In the genomic region with DNA sequence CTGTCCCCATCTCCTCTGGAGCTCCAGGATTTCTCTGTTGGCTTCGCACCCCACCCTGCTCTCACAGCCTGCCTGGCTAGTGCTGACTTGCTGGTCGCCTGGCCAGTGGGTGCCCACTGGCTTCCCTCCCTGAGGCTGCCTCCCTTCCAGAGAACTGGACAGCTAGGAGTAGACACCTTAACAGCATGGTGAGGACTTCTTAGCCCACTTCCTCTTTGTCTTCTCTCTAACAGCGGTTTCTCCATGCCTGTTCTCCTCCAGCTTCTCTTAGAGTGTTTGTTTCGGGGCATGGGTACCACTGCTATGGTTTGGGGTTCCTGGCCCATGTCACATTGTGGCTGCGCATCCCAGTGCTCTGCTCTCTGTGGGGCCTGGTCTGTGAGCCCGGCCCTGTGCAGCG, we compare ENCODE assay signal across 17 cellular contexts.
"Had no signal": no experiment of that assay in that cellular context is flagged by ENCODE, and none has a peak within 500 bp of the region (broad histone marks: within the 10 kb centered on the region; RNA-seq: fewer than 3 reads in every experiment).

No MANE protein-coding gene starts in this region.

- H3K27me3 ChIP-seq: adrenal gland, esophagus squamous epithelium, heart right ventricle, thyroid gland had no signal

- H3K27ac ChIP-seq: adrenal gland, esophagus squamous epithelium, parathyroid adenoma, thyroid gland, VCaP had no signal

- H3K4me3 Mint-ChIP-seq: activated T-helper 1 cell treated with anti-CD3 and anti-CD28 coated beads, Interleukin-12 subunit alpha, Interleukin-12 subunit beta, Interleukin-2, Interleukin-4 antibody, amounts not matched to agents 30 ng/mL and 10 ng/mL and 1 ng/mL, durations not matched to agents 14 hours and 24 hours and 36 hours; naive thymus-derived CD8-positive, alpha-beta T cell had no signal

- H3K9me3 ChIP-seq: adrenal gland, esophagus squamous epithelium, heart right ventricle, thyroid gland had no signal

- DNase-seq: activated CD4-positive, alpha-beta T cell treated with anti-CD3 and anti-CD28 coated beads, Interleukin-2, amount 50 U/mL, for 48 hours; activated gamma-delta T cell treated with Interleukin-2 at 50 U/mL for 16 hours; adrenal gland; cerebellar nuclear complex; cortex of kidney; esophagus squamous epithelium; heart right ventricle; left ventricle myocardium superior; naive thymus-derived CD8-positive, alpha-beta T cell; retina; stimulated activated naive CD4-positive, alpha-beta T cell treated with Interleukin-2 at 50 U/mL for 16 hours; T-helper 2 cell; thyroid gland had no signal

- H3K4me3 ChIP-seq: adrenal gland, esophagus squamous epithelium, heart right ventricle, thyroid gland had no signal

- H3K9ac ChIP-seq: parathyroid adenoma had no signal

- H3K36me3 Mint-ChIP-seq: activated naive CD4-positive, alpha-beta T cell treated with anti-CD3 and anti-CD28 coated beads, Interleukin-2, amount 50 U/mL, for 72 hours; naive thymus-derived CD8-positive, alpha-beta T cell had no signal

- ATAC-seq: activated naive CD4-positive, alpha-beta T cell treated with anti-CD3 and anti-CD28 coated beads, Interleukin-2, amount 50 U/mL, for 72 hours; heart right ventricle; left ventricle myocardium superior; naive thymus-derived CD8-positive, alpha-beta T cell had no signal

- H3K9me3 Mint-ChIP-seq: activated naive CD4-positive, alpha-beta T cell treated with anti-CD3 and anti-CD28 coated beads, Interleukin-2, amount 50 U/mL, for 72 hours; activated T-helper 1 cell treated with anti-CD3 and anti-CD28 coated beads, Interleukin-12 subunit alpha, Interleukin-12 subunit beta, Interleukin-2, Interleukin-4 antibody, amounts not matched to agents 30 ng/mL and 10 ng/mL and 1 ng/mL, durations not matched to agents 14 hours and 24 hours and 36 hours; naive thymus-derived CD8-positive, alpha-beta T cell had no signal

- H3K4me1 ChIP-seq: parathyroid adenoma had no signal

- H3K27ac Mint-ChIP-seq: activated naive CD4-positive, alpha-beta T cell treated with anti-CD3 and anti-CD28 coated beads, Interleukin-2, amount 50 U/mL, for 72 hours; activated T-helper 1 cell treated with anti-CD3 and anti-CD28 coated beads, Interleukin-12 subunit alpha, Interleukin-12 subunit beta, Interleukin-2, Interleukin-4 antibody, amounts not matched to agents 30 ng/mL and 10 ng/mL and 1 ng/mL, durations not matched to agents 14 hours and 24 hours and 36 hours had no signal

- H3K36me3 ChIP-seq: adrenal gland had no signal

- H2AFZ ChIP-seq: parathyroid adenoma had no signal
